Comparison of ENCODE assay signal across 9 cellular contexts in genomic region chr12:123660328-123660727, GRCh38. TPM values are rescaled to one million over a fixed set of nuclear protein-coding genes. Genes with fewer than 3 reads are reported as not detected.
A peak's percentile ranks its signal among the peaks of the same experiment; 100 is the strongest.
DNase-seq lines count a peak whose midpoint lies in the region; ATAC-seq and TF ChIP-seq lines count a peak whose summit lies in the region.
"Had no signal": no experiment of that assay in that cellular context is flagged by ENCODE, and none has a peak within 500 bp of the region (broad histone marks: within the 10 kb centered on the region; RNA-seq: fewer than 3 reads in every experiment).

No MANE protein-coding gene starts in this region.

- CTCF ChIA-PET in Panc1 (lab: Charles Lee): no interaction called here

- TF ChIP-seq CTCF in Panc1 (IDR thresholded peaks at IDR 0.05) (no peak), foreskin fibroblast (IDR thresholded peaks at IDR 0.05; ENCODE audit: low read depth, low read length) (no peak)

- H3K27ac ChIP-seq in Panc1 (ENCODE audit: low read length): no peak overlapping the region

- DNase-seq in AG20443 (ENCODE audit: low spot score) (peak; percentile 84), Panc1 (ENCODE audit: low read depth, low spot score) (peak; percentile 47), foreskin fibroblast (peak; percentile 84 to 92), NOMO-1 treated with DMSO at 0.1 percent for 48 hours (lab: John Stamatoyannopoulos, UW; ENCODE audit: unreplicated experiment) (no peak), cerebellar cortex (ENCODE audit: low spot score) (no peak), AML-193 (lab: John Stamatoyannopoulos, UW) (no peak)
- DNase-seq: activated effector memory CD4-positive, alpha-beta T cell treated with Interleukin-2 at 50 U/mL for 16 hours; SIG-M5 had no signal

- intact Hi-C loops in Panc1 (cut with micrococcal nuclease; ENCODE audit: unreplicated experiment): no loop called here

- no TSS peak for BruUV-seq in Panc1 (replicated peaks; lab: Mats Ljungman, UMichigan)

- ATAC-seq in Panc1: peak; percentile 58; the same call in 1 of the 2 replicates
- ATAC-seq: GM23338 had no signal

- POLR2A ChIA-PET in Panc1 (lab: Charles Lee): no interaction called here

- no peak overlapping the region for H3K4me3 ChIP-seq in Panc1 (ENCODE audit: low read depth in 2 of 2, low read length in 2 of 2)
- H3K4me3 ChIP-seq in foreskin fibroblast (ENCODE audit: low read depth in 1 of 2, low read length in 2 of 2): peak overlapping the region; percentile 1 to 4
- H3K4me3 ChIP-seq: GM23338 had no signal

- H3K4me1 ChIP-seq in Panc1 (ENCODE audit: control insufficient read depth, insufficient read depth, low read length): no peaks in the 10 kb centered on the region

- in situ Hi-C loops in Panc1 (cut with HindIII; ENCODE audit: low pct_unique_long_range_greater_than_20kb, low sequenced_read_pairs): no loop called here

- no peaks in the 10 kb centered on the region for H3K9me3 ChIP-seq in Panc1 (ENCODE audit: control insufficient read depth, insufficient read depth, low read depth, low read length)

- no peaks in the 10 kb centered on the region for H3K27me3 ChIP-seq in Panc1 (ENCODE audit: control insufficient read depth, insufficient read depth, low read length)

- peaks cover 3% of the 10 kb centered on the region; the same call in 1 of the 2 replicates for H3K36me3 ChIP-seq in Panc1 (ENCODE audit: control insufficient read depth, insufficient read depth, low read length)

RNA-seq across cellular contexts. Expression of gene TCTN2, which starts 10.6 kb away (rescaled TPM):
- 14.7 TPM for total RNA-seq in Panc1 (2021; ENCODE audit: unreplicated experiment)
- 16.7 TPM for polyA plus RNA-seq in Panc1 (2012; ENCODE audit: insufficient read length)

RNA-seq across cellular contexts. Expression of gene GTF2H3, which starts 26.7 kb away (rescaled TPM):
- 40.7 TPM for total RNA-seq in Panc1 (2021; ENCODE audit: unreplicated experiment)
- 21.7 TPM for polyA plus RNA-seq in Panc1 (2012; ENCODE audit: insufficient read length)

RNA-seq across cellular contexts. Expression of gene EIF2B1, which starts 26.8 kb away (rescaled TPM):
- 49.4 TPM for total RNA-seq in Panc1 (2021; ENCODE audit: unreplicated experiment)
- polyA plus RNA-seq in Panc1 (2012; ENCODE audit: insufficient read length): 40.8 TPM

RNA-seq across cellular contexts. Expression of gene ATP6V0A2, which starts 51.8 kb away (rescaled TPM):
- 35.2 TPM for total RNA-seq in Panc1 (2021; ENCODE audit: unreplicated experiment)
- 20.9 TPM for polyA plus RNA-seq in Panc1 (2012; ENCODE audit: insufficient read length)

RNA-seq across cellular contexts. Expression of gene DDX55, which starts 58.4 kb away (rescaled TPM):
- total RNA-seq in Panc1 (2021; ENCODE audit: unreplicated experiment): 46.3 TPM
- 39.4 TPM for polyA plus RNA-seq in Panc1 (2012; ENCODE audit: insufficient read length)

Comparison
In these comparisons a context has a peak if more than half of its experiments do, and no peak if none do; other contexts are left out.
1. DNase-seq: peak in AG20443 (single experiment), Panc1 (single experiment) and foreskin fibroblast (2 of 2); none in NOMO-1 treated with DMSO at 0.1 percent for 48 hours (single experiment), cerebellar cortex (single experiment) and AML-193 (0 of 2).
2. H3K4me3 ChIP-seq: peak in foreskin fibroblast (2 of 2); none in Panc1 (0 of 2).